In the genomic region with DNA sequence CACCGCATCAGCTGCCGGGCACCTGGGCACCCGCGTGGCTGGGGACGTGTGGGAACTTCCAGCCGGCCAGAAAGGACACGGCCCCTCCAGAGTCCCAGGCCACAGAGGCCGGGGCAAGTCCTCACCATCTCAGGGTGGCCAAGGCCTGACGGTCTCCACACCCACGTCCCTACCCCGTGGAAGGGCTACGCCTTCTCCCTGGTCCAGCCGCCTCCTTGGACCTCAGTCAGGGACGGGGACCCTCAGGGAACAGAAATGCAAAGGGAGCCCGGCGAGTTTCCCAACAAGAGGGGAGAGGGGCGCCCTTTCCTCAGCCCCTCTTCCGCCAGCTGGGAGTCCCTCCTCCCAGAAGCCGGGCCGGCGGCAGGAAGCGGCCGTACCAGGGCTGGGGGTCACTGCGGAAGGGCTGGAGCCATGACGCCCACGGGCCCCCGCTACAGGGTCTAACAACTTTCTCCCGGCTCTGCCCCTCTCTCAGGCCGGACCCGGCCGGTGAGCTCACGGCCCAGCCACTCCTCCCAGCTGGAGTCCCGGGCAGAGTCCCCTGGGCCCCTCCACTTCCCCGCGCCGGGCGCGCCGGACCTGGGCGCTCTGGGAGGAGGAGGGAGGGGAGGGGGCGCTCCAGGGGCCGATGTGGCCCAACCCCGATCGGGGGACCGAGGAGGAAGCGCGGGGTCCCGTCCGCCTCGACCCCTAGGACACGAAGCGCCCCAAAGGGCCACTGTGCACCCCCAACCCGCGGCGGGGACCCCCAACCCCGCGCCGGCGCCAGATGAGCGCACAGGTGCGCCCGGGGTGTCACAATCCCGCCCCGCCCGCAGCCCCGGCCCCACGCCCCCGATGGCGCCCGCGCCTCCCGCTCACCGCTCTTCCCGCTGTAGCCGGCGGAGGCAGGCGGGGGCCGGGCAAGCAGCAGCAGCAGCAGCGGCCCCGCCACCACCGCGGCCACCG, we compare ENCODE assay signal across 8 cellular contexts. TPM values are rescaled to one million over a fixed set of nuclear protein-coding genes. Genes with fewer than 3 reads are reported as not detected.
DNase-seq lines count a peak whose midpoint lies in the region; ATAC-seq and TF ChIP-seq lines count a peak whose summit lies in the region.

No MANE protein-coding gene starts in this region.

- H3K4me3 ChIP-seq in WI38 (ENCODE audit: low read depth, low read length) (peak overlapping the region; percentile 81), fibroblast of the aortic adventitia (ENCODE audit: low read depth, low read length) (peak overlapping the region; percentile 74), ovary (peak overlapping the region; percentile 63)

- ATAC-seq in HG03045 (IDR thresholded peaks at IDR 0.05; ENCODE audit: unreplicated experiment), result peak; percentile 12
- no peak for ATAC-seq in GM18861 (IDR thresholded peaks at IDR 0.05; ENCODE audit: unreplicated experiment)

- no peaks in the 10 kb centered on the region for H3K9me3 ChIP-seq in ovary

- H3K27ac ChIP-seq in ovary, result peak overlapping the region in 1 of 2 donors; percentile 30

- peaks cover 4% of the 10 kb centered on the region for H3K4me1 ChIP-seq in ovary (ENCODE audit: insufficient read depth)

- TF ChIP-seq CTCF in WI38 (IDR thresholded peaks at IDR 0.05; ENCODE audit: low read depth, low read length) (no peak), fibroblast of the aortic adventitia (IDR thresholded peaks at IDR 0.05; ENCODE audit: insufficient read depth, low read length) (no peak), ovary (IDR thresholded peaks at IDR 0.05) (no peak)

- no peak for TF ChIP-seq POLR2A in ovary (IDR thresholded peaks at IDR 0.05)

- no peak for TF ChIP-seq EP300 in ovary (IDR thresholded peaks at IDR 0.05)

- peak; percentile 37 for DNase-seq in activated CD8-positive, alpha-beta memory T cell treated with anti-CD3 and anti-CD28 coated beads, Interleukin-2, amount 50 U/mL, for 4 hours
- no peak for DNase-seq in activated CD8-positive, alpha-beta memory T cell treated with anti-CD3 and anti-CD28 coated beads, Interleukin-2, amount 50 U/mL, for 48 hours
- DNase-seq in fibroblast of the aortic adventitia (ENCODE audit: low read depth) (no peak), ovary (peak in 3 of 5 donors; percentile 39 to 62 (median 51)), hepatic stellate cell (ENCODE audit: low spot score) (no peak)

- no peaks in the 10 kb centered on the region for H3K36me3 ChIP-seq in ovary

- intact Hi-C loops in ovary (cut with DNase I), result loop anchor here in 2 of 4 donors (10.0 kb wide), 2 partner anchors 274 to 284 kb away; a partner anchor contains a TSS

- 2 to 8% (median 3%) methylated on average over 13 to 83 of the region's 83 CpGs for WGBS in ovary, 3 donors

- no peaks in the 10 kb centered on the region for H3K27me3 ChIP-seq in ovary

RNA-seq across cellular contexts. Expression of a gene that starts 0.7 kb away (rescaled TPM):
- total RNA-seq in fibroblast of the aortic adventitia (ENCODE audit: low replicate concordance) (25.2 and 51.2 TPM in 2 replicates), ovary (10 to 100 TPM; 13.0 to 39.8 (median 23.2) TPM)
- 10 to 100 TPM; 13.9 to 17.9 TPM for polyA plus RNA-seq in ovary

RNA-seq across cellular contexts. Expression of a gene that starts 10.8 kb away (rescaled TPM):
- 49.3 and 83.6 TPM in 2 replicates for total RNA-seq in fibroblast of the aortic adventitia (ENCODE audit: low replicate concordance)
- total RNA-seq in ovary, result 10 to 100 TPM; 38.9 to 57.7 (median 40.9) TPM
- 10 to 100 TPM; 28.4 to 53.0 TPM for polyA plus RNA-seq in ovary

RNA-seq across cellular contexts. Expression of a gene that starts 15.9 kb away (rescaled TPM):
- total RNA-seq in fibroblast of the aortic adventitia (ENCODE audit: low replicate concordance) (35.8 and 75.8 TPM in 2 replicates), ovary (100 to 1,000 TPM in 3 of 7 donors, 10 to 100 TPM in 4; 48.8 to 133 (median 93.4) TPM)
- polyA plus RNA-seq in ovary, result 100 to 1,000 TPM in 1 of 2 donors, 10 to 100 TPM in 1; 72.9 to 117 TPM

RNA-seq across cellular contexts. Expression of a gene that starts 20.6 kb away (rescaled TPM):
- 6.1 and 8.1 TPM in 2 replicates for total RNA-seq in fibroblast of the aortic adventitia (ENCODE audit: low replicate concordance)
- 10 to 100 TPM; 10.2 to 23.7 (median 15.1) TPM for total RNA-seq in ovary
- polyA plus RNA-seq in ovary, result 10 to 100 TPM in 1 of 2 donors, 1 to 10 TPM in 1; 2.1 to 13.0 TPM

RNA-seq across cellular contexts. Expression of a gene that starts 28.6 kb away (rescaled TPM):
- total RNA-seq in fibroblast of the aortic adventitia (ENCODE audit: low replicate concordance) (13.4 and 26.4 TPM in 2 replicates), ovary (10 to 100 TPM; 13.7 to 27.2 (median 24.0) TPM)
- 10 to 100 TPM in 1 of 2 donors, 1 to 10 TPM in 1; 3.7 to 21.8 TPM for polyA plus RNA-seq in ovary

Comparison
In these comparisons a context has a peak if more than half of its experiments do, and no peak if none do; other contexts are left out.
1. DNase-seq: peak in activated CD8-positive, alpha-beta memory T cell treated with anti-CD3 and anti-CD28 coated beads, Interleukin-2, amount 50 U/mL, for 4 hours (single experiment) and ovary (3 of 5); none in activated CD8-positive, alpha-beta memory T cell treated with anti-CD3 and anti-CD28 coated beads, Interleukin-2, amount 50 U/mL, for 48 hours (single experiment), fibroblast of the aortic adventitia (single experiment) and hepatic stellate cell (single experiment).
2. Peak in every context shown above with its lines, with median percentiles within 50 percentile points of each other: H3K4me3 ChIP-seq.